ENCODE assay signal across 1 cellular context in genomic region chr19:11382898-11383705, GRCh38.
TF ChIP-seq lines count a peak whose summit lies in the region.

No MANE protein-coding gene starts in this region.

TF ChIP-seq in HepG2, 621 proteins besides CTCF, POLR2A, EP300 and RAD21 (continued from another document and continues in another):
- TF ChIP-seq, protein P1, sequence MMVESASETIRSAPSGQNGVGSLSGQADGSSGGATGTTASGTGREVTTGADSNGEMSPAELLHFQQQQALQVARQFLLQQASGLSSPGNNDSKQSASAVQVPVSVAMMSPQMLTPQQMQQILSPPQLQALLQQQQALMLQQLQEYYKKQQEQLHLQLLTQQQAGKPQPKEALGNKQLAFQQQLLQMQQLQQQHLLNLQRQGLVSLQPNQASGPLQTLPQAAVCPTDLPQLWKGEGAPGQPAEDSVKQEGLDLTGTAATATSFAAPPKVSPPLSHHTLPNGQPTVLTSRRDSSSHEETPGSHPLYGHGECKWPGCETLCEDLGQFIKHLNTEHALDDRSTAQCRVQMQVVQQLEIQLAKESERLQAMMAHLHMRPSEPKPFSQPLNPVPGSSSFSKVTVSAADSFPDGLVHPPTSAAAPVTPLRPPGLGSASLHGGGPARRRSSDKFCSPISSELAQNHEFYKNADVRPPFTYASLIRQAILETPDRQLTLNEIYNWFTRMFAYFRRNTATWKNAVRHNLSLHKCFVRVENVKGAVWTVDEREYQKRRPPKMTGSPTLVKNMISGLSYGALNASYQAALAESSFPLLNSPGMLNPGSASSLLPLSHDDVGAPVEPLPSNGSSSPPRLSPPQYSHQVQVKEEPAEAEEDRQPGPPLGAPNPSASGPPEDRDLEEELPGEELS (CRISPR knock-in tag; IDR thresholded peaks at IDR 0.05): peak; percentile 40; the same call in 1 of the 2 replicates
- TF ChIP-seq YEATS4 (CRISPR knock-in tag; IDR thresholded peaks at IDR 0.05; ENCODE audit: borderline replicate concordance) (peak; percentile 26), PRDM4 (CRISPR knock-in tag; IDR thresholded peaks at IDR 0.05; ENCODE audit: borderline replicate concordance) (no peak), PHF8 (CRISPR knock-in tag; IDR thresholded peaks at IDR 0.05) (peak; percentile 36; the same call in 1 of the 2 replicates), SNAPC4 (CRISPR knock-in tag; IDR thresholded peaks at IDR 0.05) (no peak), FOXA3 (CRISPR knock-in tag; IDR thresholded peaks at IDR 0.05) (peak; percentile 43; the same call in 1 of the 2 replicates), ZNF629 (CRISPR knock-in tag; conservative IDR thresholded peaks at IDR 0.05) (0 out of 2 replicates have a peak, but pooled peaks have one; percentile 17), RCOR2 (CRISPR knock-in tag; IDR thresholded peaks at IDR 0.05) (peak; percentile 81; the same call in 1 of the 2 replicates), ZNF225 (CRISPR knock-in tag; IDR thresholded peaks at IDR 0.05) (0 out of 2 replicates have a peak, but pooled peaks have one; percentile 30), ZNF331 (CRISPR knock-in tag; IDR thresholded peaks at IDR 0.05) (peak; percentile 41; the same call in 1 of the 2 replicates), ZSCAN20 (CRISPR knock-in tag; IDR thresholded peaks at IDR 0.05; ENCODE audit: borderline replicate concordance) (peak; percentile 45; the same call in 1 of the 2 replicates), ZNF367 (CRISPR knock-in tag; IDR thresholded peaks at IDR 0.05; ENCODE audit: borderline replicate concordance) (no peak; the same call in 1 of the 2 replicates), GATAD2A (CRISPR knock-in tag; IDR thresholded peaks at IDR 0.05) (peak; percentile 46; the same call in 1 of the 2 replicates), AHR (CRISPR knock-in tag; IDR thresholded peaks at IDR 0.05) (0 out of 2 replicates have a peak, but pooled peaks have one; percentile 20), ZFP36 (IDR thresholded peaks at IDR 0.05; ENCODE audit: borderline replicate concordance, low read depth, low read length, partially characterized antibody) (no peak), ELF3 (CRISPR knock-in tag; IDR thresholded peaks at IDR 0.05) (0 out of 2 replicates have a peak, but pooled peaks have one; percentile 15), FOSL2 (CRISPR knock-in tag; IDR thresholded peaks at IDR 0.05) (peak; percentile 35; the same call in 1 of the 2 replicates), BHLHE40 (IDR thresholded peaks at IDR 0.05; ENCODE audit: low read length) (peak; percentile 25; the same call in 1 of the 2 replicates), ZNF501 (CRISPR knock-in tag; IDR thresholded peaks at IDR 0.05) (no peak), LCORL (IDR thresholded peaks at IDR 0.05) (no peak), LCORL (CRISPR knock-in tag; IDR thresholded peaks at IDR 0.05) (no peak), ZSCAN22 (CRISPR knock-in tag; IDR thresholded peaks at IDR 0.05) (no peak), PITX1 (CRISPR knock-in tag; IDR thresholded peaks at IDR 0.05) (peak; percentile 36), ZNF33B (CRISPR knock-in tag; IDR thresholded peaks at IDR 0.05) (no peak), ZNF362 (CRISPR knock-in tag; IDR thresholded peaks at IDR 0.05; ENCODE audit: borderline replicate concordance) (peak; percentile 19; the same call in 1 of the 2 replicates), MYC (CRISPR knock-in tag; IDR thresholded peaks at IDR 0.05; ENCODE audit: borderline replicate concordance) (0 out of 2 replicates have a peak, but pooled peaks have one; percentile 22), TFDP1 (CRISPR knock-in tag; IDR thresholded peaks at IDR 0.05; ENCODE audit: borderline replicate concordance) (peak; percentile 91), GABPB1 (CRISPR knock-in tag; IDR thresholded peaks at IDR 0.05) (peak; percentile 63), SALL2 (CRISPR knock-in tag; IDR thresholded peaks at IDR 0.05) (peak; percentile 43; the same call in 1 of the 2 replicates), IRF2 (CRISPR knock-in tag; IDR thresholded peaks at IDR 0.05) (peak; percentile 15; the same call in 1 of the 2 replicates), ZNF547 (CRISPR knock-in tag; IDR thresholded peaks at IDR 0.05) (no peak), ZFP37 (CRISPR knock-in tag; IDR thresholded peaks at IDR 0.05; ENCODE audit: borderline replicate concordance) (peak; percentile 28; the same call in 1 of the 2 replicates), KDM3A (CRISPR knock-in tag; IDR thresholded peaks at IDR 0.05; ENCODE audit: low read depth) (0 out of 2 replicates have a peak, but pooled peaks have one; percentile 31), NONO (IDR thresholded peaks at IDR 0.05) (no peak), NONO (CRISPR knock-in tag; conservative IDR thresholded peaks at IDR 0.05) (peak; percentile 52), ZNF724P (CRISPR knock-in tag; IDR thresholded peaks at IDR 0.05; ENCODE audit: borderline replicate concordance) (peak; percentile 0; the same call in 1 of the 2 replicates), ZNF282 (IDR thresholded peaks at IDR 0.05; ENCODE audit: partially characterized antibody) (no peak), HOXA9 (CRISPR knock-in tag; IDR thresholded peaks at IDR 0.05; ENCODE audit: borderline replicate concordance) (no peak)
- TF ChIP-seq, protein P2, sequence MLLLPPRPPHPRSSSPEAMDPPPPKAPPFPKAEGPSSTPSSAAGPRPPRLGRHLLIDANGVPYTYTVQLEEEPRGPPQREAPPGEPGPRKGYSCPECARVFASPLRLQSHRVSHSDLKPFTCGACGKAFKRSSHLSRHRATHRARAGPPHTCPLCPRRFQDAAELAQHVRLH (CRISPR knock-in tag; IDR thresholded peaks at IDR 0.05; ENCODE audit: borderline replicate concordance, low read depth): peak; percentile 80; the same call in 1 of the 2 replicates
- TF ChIP-seq, protein P3, sequence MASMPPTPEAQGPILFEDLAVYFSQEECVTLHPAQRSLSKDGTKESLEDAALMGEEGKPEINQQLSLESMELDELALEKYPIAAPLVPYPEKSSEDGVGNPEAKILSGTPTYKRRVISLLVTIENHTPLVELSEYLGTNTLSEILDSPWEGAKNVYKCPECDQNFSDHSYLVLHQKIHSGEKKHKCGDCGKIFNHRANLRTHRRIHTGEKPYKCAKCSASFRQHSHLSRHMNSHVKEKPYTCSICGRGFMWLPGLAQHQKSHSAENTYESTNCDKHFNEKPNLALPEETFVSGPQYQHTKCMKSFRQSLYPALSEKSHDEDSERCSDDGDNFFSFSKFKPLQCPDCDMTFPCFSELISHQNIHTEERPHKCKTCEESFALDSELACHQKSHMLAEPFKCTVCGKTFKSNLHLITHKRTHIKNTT (CRISPR knock-in tag; IDR thresholded peaks at IDR 0.05): no peak
- TF ChIP-seq, protein P4, sequence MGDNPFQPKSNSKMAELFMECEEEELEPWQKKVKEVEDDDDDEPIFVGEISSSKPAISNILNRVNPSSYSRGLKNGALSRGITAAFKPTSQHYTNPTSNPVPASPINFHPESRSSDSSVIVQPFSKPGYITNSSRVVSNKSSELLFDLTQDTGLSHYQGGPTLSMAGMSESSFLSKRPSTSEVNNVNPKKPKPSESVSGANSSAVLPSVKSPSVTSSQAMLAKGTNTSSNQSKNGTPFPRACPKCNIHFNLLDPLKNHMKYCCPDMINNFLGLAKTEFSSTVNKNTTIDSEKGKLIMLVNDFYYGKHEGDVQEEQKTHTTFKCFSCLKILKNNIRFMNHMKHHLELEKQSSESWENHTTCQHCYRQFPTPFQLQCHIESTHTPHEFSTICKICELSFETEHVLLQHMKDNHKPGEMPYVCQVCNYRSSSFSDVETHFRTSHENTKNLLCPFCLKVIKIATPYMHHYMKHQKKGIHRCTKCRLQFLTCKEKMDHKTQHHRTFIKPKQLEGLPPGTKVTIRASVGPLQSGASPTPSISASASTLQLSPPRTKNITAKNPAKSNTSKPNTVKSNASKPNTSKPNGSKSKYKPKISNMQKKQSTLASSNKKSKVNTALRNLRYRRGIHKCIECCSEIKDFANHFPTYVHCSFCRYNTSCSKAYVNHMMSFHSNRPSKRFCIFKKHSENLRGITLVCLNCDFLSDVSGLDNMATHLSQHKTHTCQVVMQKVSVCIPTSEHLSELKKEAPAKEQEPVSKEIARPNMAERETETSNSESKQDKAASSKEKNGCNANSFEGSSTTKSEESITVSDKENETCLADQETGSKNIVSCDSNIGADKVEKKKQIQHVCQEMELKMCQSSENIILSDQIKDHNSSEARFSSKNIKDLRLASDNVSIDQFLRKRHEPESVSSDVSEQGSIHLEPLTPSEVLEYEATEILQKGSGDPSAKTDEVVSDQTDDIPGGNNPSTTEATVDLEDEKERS (CRISPR knock-in tag; IDR thresholded peaks at IDR 0.05): peak; percentile 89
- TF ChIP-seq, protein P5, sequence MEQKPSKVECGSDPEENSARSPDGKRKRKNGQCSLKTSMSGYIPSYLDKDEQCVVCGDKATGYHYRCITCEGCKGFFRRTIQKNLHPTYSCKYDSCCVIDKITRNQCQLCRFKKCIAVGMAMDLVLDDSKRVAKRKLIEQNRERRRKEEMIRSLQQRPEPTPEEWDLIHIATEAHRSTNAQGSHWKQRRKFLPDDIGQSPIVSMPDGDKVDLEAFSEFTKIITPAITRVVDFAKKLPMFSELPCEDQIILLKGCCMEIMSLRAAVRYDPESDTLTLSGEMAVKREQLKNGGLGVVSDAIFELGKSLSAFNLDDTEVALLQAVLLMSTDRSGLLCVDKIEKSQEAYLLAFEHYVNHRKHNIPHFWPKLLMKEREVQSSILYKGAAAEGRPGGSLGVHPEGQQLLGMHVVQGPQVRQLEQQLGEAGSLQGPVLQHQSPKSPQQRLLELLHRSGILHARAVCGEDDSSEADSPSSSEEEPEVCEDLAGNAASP (CRISPR knock-in tag; IDR thresholded peaks at IDR 0.05; ENCODE audit: borderline replicate concordance): peak; percentile 64; the same call in 1 of the 2 replicates
- TF ChIP-seq, protein P6, sequence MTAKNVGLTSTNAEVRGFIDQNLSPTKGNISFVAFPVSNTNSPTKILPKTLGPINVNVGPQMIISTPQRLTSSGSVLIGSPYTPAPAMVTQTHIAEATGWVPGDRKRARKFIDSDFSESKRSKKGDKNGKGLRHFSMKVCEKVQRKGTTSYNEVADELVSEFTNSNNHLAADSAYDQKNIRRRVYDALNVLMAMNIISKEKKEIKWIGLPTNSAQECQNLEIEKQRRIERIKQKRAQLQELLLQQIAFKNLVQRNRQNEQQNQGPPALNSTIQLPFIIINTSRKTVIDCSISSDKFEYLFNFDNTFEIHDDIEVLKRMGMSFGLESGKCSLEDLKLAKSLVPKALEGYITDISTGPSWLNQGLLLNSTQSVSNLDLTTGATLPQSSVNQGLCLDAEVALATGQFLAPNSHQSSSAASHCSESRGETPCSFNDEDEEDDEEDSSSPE (CRISPR knock-in tag; IDR thresholded peaks at IDR 0.05): peak; percentile 63
